ENCODE assay signal across 25 cellular contexts in genomic region chr7:149776848-149777407, GRCh38. TPM values are rescaled to one million over a fixed set of nuclear protein-coding genes. Genes with fewer than 3 reads are reported as not detected.
DNase-seq lines count a peak whose midpoint lies in the region; ATAC-seq and TF ChIP-seq lines count a peak whose summit lies in the region.
"Had no signal": no experiment of that assay in that cellular context is flagged by ENCODE, and none has a peak within 500 bp of the region (broad histone marks: within the 10 kb centered on the region; RNA-seq: fewer than 3 reads in every experiment).

No MANE protein-coding gene starts in this region.

- H3K4me1 ChIP-seq in right atrium auricular region (peaks cover 0 to 42% of the 10 kb centered on the region in 2 donors), PC-3 (ENCODE audit: insufficient read depth, low read length) (peaks cover 8% of the 10 kb centered on the region), heart right ventricle (peaks cover 0 to 39% (median 34%) of the 10 kb centered on the region in 9 donors), upper lobe of left lung (peaks cover 28 to 48% (median 33%) of the 10 kb centered on the region in 4 donors), sigmoid colon (peaks cover 0 to 20% (median 5%) of the 10 kb centered on the region in 4 donors)
- H3K4me1 ChIP-seq: breast epithelium had no signal

- H3K9me2 ChIP-seq in PC-3 (replicated peaks; ENCODE audit: low read length) = no peaks in the 10 kb centered on the region

- TF ChIP-seq EP300 in upper lobe of left lung (IDR thresholded peaks at IDR 0.05) = no peak
- no peak for TF ChIP-seq EP300 in sigmoid colon (IDR thresholded peaks at IDR 0.05)

- H3K27ac ChIP-seq in right atrium auricular region (peak overlapping the region in 1 of 2 donors; percentile 32), PC-3 (ENCODE audit: low read length) (no peak overlapping the region), heart right ventricle (peak overlapping the region in 9 of 10 donors; percentile 48 to 85 (median 78)), upper lobe of left lung (peak overlapping the region; percentile 18 to 97 (median 75)), sigmoid colon (no peak overlapping the region)
- H3K27ac ChIP-seq: PC-9, suprapubic skin had no signal

- BruUV-seq in PC-3 (replicated peaks; lab: Mats Ljungman, UMichigan) = no TSS peak

- no peaks in the 10 kb centered on the region for H4K20me1 ChIP-seq in PC-3 (ENCODE audit: low read length)

- POLR2A ChIA-PET in PC-3 (lab: Charles Lee; ENCODE audit: unreplicated experiment) = no interaction called here

- DNase-seq in Right ventricle myocardium superior (peak; percentile 43), right atrium auricular region (ENCODE audit: low spot score) (no peak), PC-3 (no peak), heart right ventricle (no peak), upper lobe of left lung (peak in 1 of 2 donors; percentile 56), sigmoid colon (no peak), epidermal melanocyte (ENCODE audit: insufficient read length, low spot score) (no peak)
- DNase-seq in activated T-cell treated with anti-CD3 and anti-CD28 coated beads, Interleukin-2, amount 50 U/mL, for 1 hour = no peak
- DNase-seq: activated CD4-positive, alpha-beta T cell treated with anti-CD3 and anti-CD28 coated beads for 4 hours; activated CD8-positive, alpha-beta memory T cell treated with anti-CD3 and anti-CD28 coated beads for 24 hours; activated T-cell treated with anti-CD3 and anti-CD28 coated beads, Interleukin-2, amount 50 U/mL, for 4 hours; DMS79 treated with DMSO at 0.1 percent for 48 hours; KG1; MM.1S; NCI-H1930; NCI-H446 treated with DMSO at 0.1 percent for 48 hours; stimulated activated CD4-positive, alpha-beta T cell treated with anti-CD3 and anti-CD28 coated beads, Interleukin-2, amount 100 ng/mL, for 48 hours; T-helper 1 cell had no signal

- H3K79me2 ChIP-seq in PC-3 (ENCODE audit: low read length) = no peaks in the 10 kb centered on the region

- H3K9me3 ChIP-seq in right atrium auricular region = no peaks in the 10 kb centered on the region
- no peaks in the 10 kb centered on the region for H3K9me3 ChIP-seq in PC-3 (ENCODE audit: low read length)
- no peaks in the 10 kb centered on the region for H3K9me3 ChIP-seq in heart right ventricle
- no peaks in the 10 kb centered on the region for H3K9me3 ChIP-seq in upper lobe of left lung
- H3K9me3 ChIP-seq in sigmoid colon = no peaks in the 10 kb centered on the region
- H3K9me3 ChIP-seq: breast epithelium, suprapubic skin had no signal

- CTCF ChIA-PET in PC-3 (lab: Charles Lee) = no interaction called here

- TF ChIP-seq POLR2A in upper lobe of left lung (IDR thresholded peaks at IDR 0.05) = no peak
- no peak for TF ChIP-seq POLR2A in sigmoid colon (IDR thresholded peaks at IDR 0.05)

- H3F3A ChIP-seq in PC-3 (ENCODE audit: low read length, unreplicated experiment) = no peaks in the 10 kb centered on the region

- WGBS in heart right ventricle, 2 donors = 78 to 83% methylated on average over 13 of the region's 13 CpGs
- WGBS in upper lobe of left lung, 2 donors = 40 to 73% methylated on average over 1 to 11 of the region's 13 CpGs
- 85 to 87% methylated on average over 13 of the region's 13 CpGs for WGBS in sigmoid colon, 2 donors

- H3K4me3 ChIP-seq in right atrium auricular region (no peak overlapping the region), PC-3 (ENCODE audit: low read length) (no peak overlapping the region), heart right ventricle (peak overlapping the region in 2 of 10 donors; percentile 44 to 55), upper lobe of left lung (no peak overlapping the region), sigmoid colon (no peak overlapping the region)
- H3K4me3 ChIP-seq: PC-9, smooth muscle cell, suprapubic skin had no signal

- H3K27me3 ChIP-seq in right atrium auricular region (no peaks in the 10 kb centered on the region), PC-3 (ENCODE audit: low read length) (no peaks in the 10 kb centered on the region), heart right ventricle (no peaks in the 10 kb centered on the region), upper lobe of left lung (no peaks in the 10 kb centered on the region), sigmoid colon (no peaks in the 10 kb centered on the region)
- H3K27me3 ChIP-seq: breast epithelium, suprapubic skin had no signal

- no peak for TF ChIP-seq CTCF in right atrium auricular region (IDR thresholded peaks at IDR 0.05)
- TF ChIP-seq CTCF in PC-3 (conservative IDR thresholded peaks at IDR 0.05; ENCODE audit: low read depth, low read length) = no peak
- no peak for TF ChIP-seq CTCF in heart right ventricle (IDR thresholded peaks at IDR 0.05)
- TF ChIP-seq CTCF in upper lobe of left lung (IDR thresholded peaks at IDR 0.05) = no peak
- TF ChIP-seq CTCF in sigmoid colon (IDR thresholded peaks at IDR 0.05) = no peak

- no peak for ATAC-seq in Right ventricle myocardium superior (ENCODE audit: poor library complexity)
- ATAC-seq in PC-3 = no peak
- no peak for ATAC-seq in heart right ventricle
- no peak for ATAC-seq in upper lobe of left lung (ENCODE audit: low FRiP score in 2 of 2)
- ATAC-seq: activated T-cell treated with anti-CD3 and anti-CD28 coated beads, Interleukin-2, amount 50 U/mL, for 4 hours; naive thymus-derived CD4-positive, alpha-beta T cell; stimulated activated effector memory CD8-positive, alpha-beta T cell treated with anti-CD3 and anti-CD28 coated beads, Interleukin-12 subunit alpha, Interleukin-12 subunit beta, amount 100 ng/mL, for 72 hours had no signal

- H2AFZ ChIP-seq in PC-3 (ENCODE audit: low read length) = no peak overlapping the region
- H2AFZ ChIP-seq: PC-9 had no signal

- no peak overlapping the region for H3K9ac ChIP-seq in PC-3 (ENCODE audit: low read length)

- intact Hi-C loops in Right ventricle myocardium superior (cut with DNase I) = no loop called here
- intact Hi-C loops in PC-3 (cut with micrococcal nuclease) = no loop called here
- intact Hi-C loops in heart right ventricle (cut with DNase I) = no loop called here
- intact Hi-C loops in sigmoid colon (cut with DNase I) = loop anchor here (10.0 kb wide), 1 partner anchor 628 kb away; a partner anchor contains a TSS

- peak overlapping the region; percentile 56; the same call in 1 of the 2 replicates for H3K4me2 ChIP-seq in PC-3 (ENCODE audit: low read length)
- H3K4me2 ChIP-seq: PC-9, smooth muscle cell had no signal

- H3K36me3 ChIP-seq in right atrium auricular region (no peaks in the 10 kb centered on the region), PC-3 (ENCODE audit: low read depth, low read length) (no peaks in the 10 kb centered on the region), heart right ventricle (no peaks in the 10 kb centered on the region), upper lobe of left lung (no peaks in the 10 kb centered on the region), sigmoid colon (no peaks in the 10 kb centered on the region)
- H3K36me3 ChIP-seq: breast epithelium, suprapubic skin had no signal

RNA-seq across cellular contexts. Expression of gene ZNF467, which starts 3.5 kb away (rescaled TPM):
- 5.2 TPM for total RNA-seq in Right ventricle myocardium superior
- 10 to 100 TPM in 1 of 2 donors, 1 to 10 TPM in 1; 3.2 to 11.0 TPM for total RNA-seq in right atrium auricular region
- 4.1 and 6.3 TPM in 2 replicates for total RNA-seq in PC-3 (2014; rRNA removed)
- 1 to 10 TPM; 2.2 to 7.3 (median 4.6) TPM for total RNA-seq in heart right ventricle
- 10 to 100 TPM in 1 of 2 donors, 1 to 10 TPM in 1; 5.7 to 10.5 TPM for polyA plus RNA-seq in heart right ventricle
- 10 to 100 TPM in 5 of 6 donors, 1 to 10 TPM in 1; 8.2 to 41.2 (median 17.4) TPM for total RNA-seq in upper lobe of left lung
- total RNA-seq in sigmoid colon = 10 to 100 TPM in 1 of 4 donors, 1 to 10 TPM in 3; 7.1 to 15.7 (median 9.2) TPM
- polyA plus RNA-seq in sigmoid colon = 1 to 10 TPM; 3.0 to 4.6 (median 3.5) TPM
- total RNA-seq: osteoblast had no signal

Comparison
In these comparisons a context has a peak if more than half of its experiments do, and no peak if none do; other contexts are left out.
1. H3K27ac ChIP-seq: peak in heart right ventricle (9 of 10) and upper lobe of left lung (4 of 4); none in PC-3 (single experiment) and sigmoid colon (0 of 4).